In the genomic region with DNA sequence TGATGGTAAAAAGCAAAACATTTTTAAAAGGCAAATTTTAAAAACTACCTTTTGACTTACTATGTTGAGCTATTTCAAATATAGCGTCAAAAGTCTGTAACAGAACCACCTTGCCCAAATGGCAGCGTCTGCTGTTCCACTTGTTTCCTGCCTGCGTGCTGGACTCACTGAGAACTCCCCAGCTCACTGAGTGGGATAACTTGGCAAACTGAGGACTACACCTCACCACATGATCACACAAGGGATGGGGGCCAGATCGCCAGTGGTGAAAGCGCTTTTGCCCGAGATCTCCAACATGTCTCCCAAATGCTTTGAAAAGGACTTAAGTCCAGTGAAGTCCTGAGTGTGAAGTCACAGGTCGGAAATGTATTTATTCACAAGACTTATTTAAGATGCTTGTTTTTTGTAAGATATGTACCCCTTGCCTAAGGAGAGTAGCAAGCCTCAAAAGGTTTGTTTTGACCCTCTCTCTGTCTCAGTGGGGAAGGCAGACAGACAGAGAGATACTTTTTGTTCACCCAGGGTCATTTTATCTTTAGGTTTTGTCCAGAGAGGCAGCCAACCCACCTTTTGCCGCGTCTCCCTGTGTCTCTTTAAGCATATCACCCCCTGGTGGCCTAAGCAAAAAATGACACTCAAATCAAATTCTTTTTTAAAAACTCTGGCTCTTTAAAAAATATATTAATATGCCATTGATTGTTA, we compare ENCODE assay signal across 9 cellular contexts.
DNase-seq lines count a peak whose midpoint lies in the region; ATAC-seq, FAIRE-seq and TF ChIP-seq lines count a peak whose summit lies in the region.
"Had no signal": no experiment of that assay in that cellular context is flagged by ENCODE, and none has a peak within 500 bp of the region (broad histone marks: within the 10 kb centered on the region; RNA-seq: fewer than 3 reads in every experiment).

No MANE protein-coding gene starts in this region.

- H3F3A ChIP-seq in PC-3 (ENCODE audit: low read length, unreplicated experiment) = no peaks in the 10 kb centered on the region

- H2AFZ ChIP-seq in PC-3 (ENCODE audit: low read length) = 0 out of 2 replicates have a peak overlapping the region, but pooled peaks have one; percentile 28

- no peaks in the 10 kb centered on the region for H3K9me2 ChIP-seq in PC-3 (replicated peaks; ENCODE audit: low read length)

- H4K20me1 ChIP-seq in PC-3 (ENCODE audit: low read length) = no peaks in the 10 kb centered on the region

- TF ChIP-seq CTCF in HEK293 (tag by site-specific recombination; IDR thresholded peaks at IDR 0.05) (no peak), PC-3 (conservative IDR thresholded peaks at IDR 0.05; ENCODE audit: low read depth, low read length) (peak; percentile 80), esophagus muscularis mucosa (IDR thresholded peaks at IDR 0.05) (peak; percentile 66 to 71 (median 69)), pancreas (IDR thresholded peaks at IDR 0.05) (peak; percentile 26 to 59 (median 44))

- no peaks in the 10 kb centered on the region for H3K36me3 ChIP-seq in HEK293 (ENCODE audit: control insufficient read depth in 2 of 2, insufficient read depth in 1 of 2, low read length in 2 of 2)
- no peaks in the 10 kb centered on the region for H3K36me3 ChIP-seq in PC-3 (ENCODE audit: low read depth, low read length)
- no peaks in the 10 kb centered on the region for H3K36me3 ChIP-seq in esophagus muscularis mucosa
- H3K36me3 ChIP-seq in pancreas = no peaks in the 10 kb centered on the region

- TF ChIP-seq EP300 in esophagus muscularis mucosa (IDR thresholded peaks at IDR 0.05) = no peak

- peaks cover 3% of the 10 kb centered on the region; the same call in 1 of the 2 replicates for H3K4me1 ChIP-seq in HEK293 (ENCODE audit: control insufficient read depth, insufficient read depth, low read length)
- no peaks in the 10 kb centered on the region for H3K4me1 ChIP-seq in PC-3 (ENCODE audit: insufficient read depth, low read length)
- H3K4me1 ChIP-seq in esophagus muscularis mucosa = peaks cover 45 to 91% (median 78%) of the 10 kb centered on the region in 4 donors
- H3K4me1 ChIP-seq in pancreas = no peaks in the 10 kb centered on the region

- H3K9me3 ChIP-seq in HEK293 (ENCODE audit: control insufficient read depth, insufficient read depth, low read depth, low read length) (no peaks in the 10 kb centered on the region), PC-3 (ENCODE audit: low read length) (no peaks in the 10 kb centered on the region), esophagus muscularis mucosa (no peaks in the 10 kb centered on the region), pancreas (no peaks in the 10 kb centered on the region)

- H3K4me3 ChIP-seq in HEK293 (ENCODE audit: low read depth, low read length) (no peak overlapping the region), PC-3 (ENCODE audit: low read length) (no peak overlapping the region), esophagus muscularis mucosa (peak overlapping the region; percentile 8 to 36 (median 13)), pancreas (no peak overlapping the region)

- CTCF ChIA-PET in HEK293 (lab: Yijun Ruan, JAX) = interaction anchor here (0.6 to 1.6 kb wide), 17 partner anchors 11 to 1682 kb away, joined by 3 to 7 read pairs (median 4); no protein-coding TSS in a partner anchor
- CTCF ChIA-PET in PC-3 (lab: Charles Lee) = no interaction called here

- no peak for TF ChIP-seq POLR2A in esophagus muscularis mucosa (IDR thresholded peaks at IDR 0.05; ENCODE audit: low read depth)

- POLR2A ChIA-PET in HEK293 (lab: Yijun Ruan, JAX) = no interaction called here
- POLR2A ChIA-PET in PC-3 (lab: Charles Lee; ENCODE audit: unreplicated experiment) = no interaction called here

- peak; percentile 65 for DNase-seq in EH (ENCODE audit: low read depth)
- DNase-seq in PC-3 = peak; percentile 55
- no peak for DNase-seq in esophagus muscularis mucosa (ENCODE audit: extremely low spot score)
- no peak for DNase-seq in pancreas
- DNase-seq: activated B cell treated with CpG ODN at 0.5 μM for 24 hours had no signal

- H3K27ac ChIP-seq in HEK293 (ENCODE audit: extremely low read depth, low read depth, low read length) = no peak overlapping the region
- H3K27ac ChIP-seq in PC-3 (ENCODE audit: low read length) = no peak overlapping the region
- peak overlapping the region; percentile 7 to 42 (median 24) for H3K27ac ChIP-seq in esophagus muscularis mucosa (replicated peaks in 1 of 4)
- H3K27ac ChIP-seq in pancreas = no peak overlapping the region

- no peak overlapping the region for H3K4me2 ChIP-seq in PC-3 (ENCODE audit: low read length)

- H3K27me3 ChIP-seq in PC-3 (ENCODE audit: low read length) (peaks cover 15% of the 10 kb centered on the region), esophagus muscularis mucosa (no peaks in the 10 kb centered on the region), pancreas (no peaks in the 10 kb centered on the region)

- FAIRE-seq in pancreas (lab: Jason Lieb, UNC) = no peak

- H3K9ac ChIP-seq in PC-3 (ENCODE audit: low read length) = no peak overlapping the region

- no TSS peak for BruUV-seq in PC-3 (replicated peaks; lab: Mats Ljungman, UMichigan)

- intact Hi-C loops in PC-3 (cut with micrococcal nuclease) (loop anchor here (1.0 kb wide), 1 partner anchor 331 kb away; no protein-coding TSS in a partner anchor), esophagus muscularis mucosa (cut with DNase I) (loop anchor here (5.0 kb wide), 2 partner anchors 75 to 330 kb away; no protein-coding TSS in a partner anchor), pancreas (cut with DNase I) (loop anchor here in 1 of 3 donors (5.0 kb wide), 1 partner anchor 335 kb away; no protein-coding TSS in a partner anchor)

- no peaks in the 10 kb centered on the region for H3K79me2 ChIP-seq in PC-3 (ENCODE audit: low read length)

- WGBS in esophagus muscularis mucosa = 49% methylated on average over 9 of the region's 9 CpGs
- 54 to 59% methylated on average over 9 of the region's 9 CpGs for WGBS in pancreas, 2 donors

- ATAC-seq in PC-3 (no peak), pancreas (peak in 3 of 4 donors; percentile 63 to 74 (median 73)), GM21381 (IDR thresholded peaks at IDR 0.05; ENCODE audit: unreplicated experiment) (no peak), HG03135 (IDR thresholded peaks at IDR 0.05; ENCODE audit: unreplicated experiment) (no peak), HG02870 (IDR thresholded peaks at IDR 0.05; ENCODE audit: unreplicated experiment) (no peak)

TF ChIP-seq in HEK293, 187 proteins besides CTCF, POLR2A, EP300 and RAD21:
- no peak for TF ChIP-seq SALL2 (tag by site-specific recombination; IDR thresholded peaks at IDR 0.05; ENCODE audit: borderline replicate concordance)
- TF ChIP-seq ZNF654 (tag by site-specific recombination; IDR thresholded peaks at IDR 0.05; ENCODE audit: low read depth) = peak; percentile 39

Comparison
In these comparisons a context has a peak if more than half of its experiments do, and no peak if none do; other contexts are left out.
1. DNase-seq: peak in EH (single experiment) and PC-3 (single experiment); none in esophagus muscularis mucosa (single experiment) and pancreas (0 of 6).
2. H3K27ac ChIP-seq: peak in esophagus muscularis mucosa (4 of 4); none in HEK293 (single experiment), PC-3 (single experiment) and pancreas (0 of 4).
3. H3K4me3 ChIP-seq: peak in esophagus muscularis mucosa (4 of 4); none in HEK293 (single experiment), PC-3 (single experiment) and pancreas (0 of 4).
4. ATAC-seq: peak in pancreas (3 of 4); none in PC-3 (single experiment), GM21381 (single experiment), HG03135 (single experiment) and HG02870 (single experiment).